ENCODE assay signal across 1 cellular context in the genomic region with DNA sequence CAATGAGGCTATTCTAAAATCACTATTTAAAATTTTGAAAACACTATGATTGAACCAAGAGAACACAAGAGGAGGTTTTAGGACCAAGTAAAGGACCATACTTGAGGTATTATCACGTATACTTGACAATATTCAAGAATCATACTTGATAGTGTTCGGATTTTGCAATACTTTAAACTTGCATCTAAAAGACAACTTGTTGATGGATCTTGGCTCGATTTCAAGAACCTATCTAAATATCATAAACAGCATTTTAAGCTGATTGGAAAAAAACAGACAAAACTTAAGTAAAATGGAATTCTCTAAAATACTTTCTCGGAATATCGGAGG.
TF ChIP-seq lines count a peak whose summit lies in the region.

No MANE protein-coding gene starts in this region.

TF ChIP-seq in HepG2, 621 proteins besides CTCF, POLR2A, EP300 and RAD21 (continued from another document):
- TF ChIP-seq TBL1XR1 (IDR thresholded peaks at IDR 0.05; ENCODE audit: borderline replicate concordance, low read length, partially characterized antibody) (no peak), KDM6A (CRISPR knock-in tag; IDR thresholded peaks at IDR 0.05; ENCODE audit: low read depth) (no peak), KAT8 (CRISPR knock-in tag; IDR thresholded peaks at IDR 0.05) (no peak), CAMTA2 (CRISPR knock-in tag; IDR thresholded peaks at IDR 0.05; ENCODE audit: borderline replicate concordance) (no peak), TBP (CRISPR knock-in tag; IDR thresholded peaks at IDR 0.05) (no peak), NFE2L1 (CRISPR knock-in tag; IDR thresholded peaks at IDR 0.05; ENCODE audit: borderline replicate concordance) (no peak), ZFYVE20 (CRISPR knock-in tag; IDR thresholded peaks at IDR 0.05; ENCODE audit: borderline replicate concordance, low read depth) (no peak)
- TF ChIP-seq, protein P1, sequence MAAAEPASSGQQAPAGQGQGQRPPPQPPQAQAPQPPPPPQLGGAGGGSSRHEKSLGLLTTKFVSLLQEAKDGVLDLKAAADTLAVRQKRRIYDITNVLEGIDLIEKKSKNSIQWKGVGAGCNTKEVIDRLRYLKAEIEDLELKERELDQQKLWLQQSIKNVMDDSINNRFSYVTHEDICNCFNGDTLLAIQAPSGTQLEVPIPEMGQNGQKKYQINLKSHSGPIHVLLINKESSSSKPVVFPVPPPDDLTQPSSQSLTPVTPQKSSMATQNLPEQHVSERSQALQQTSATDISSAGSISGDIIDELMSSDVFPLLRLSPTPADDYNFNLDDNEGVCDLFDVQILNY (CRISPR knock-in tag; conservative IDR thresholded peaks at IDR 0.05) = no peak
- TF ChIP-seq, protein P2, sequence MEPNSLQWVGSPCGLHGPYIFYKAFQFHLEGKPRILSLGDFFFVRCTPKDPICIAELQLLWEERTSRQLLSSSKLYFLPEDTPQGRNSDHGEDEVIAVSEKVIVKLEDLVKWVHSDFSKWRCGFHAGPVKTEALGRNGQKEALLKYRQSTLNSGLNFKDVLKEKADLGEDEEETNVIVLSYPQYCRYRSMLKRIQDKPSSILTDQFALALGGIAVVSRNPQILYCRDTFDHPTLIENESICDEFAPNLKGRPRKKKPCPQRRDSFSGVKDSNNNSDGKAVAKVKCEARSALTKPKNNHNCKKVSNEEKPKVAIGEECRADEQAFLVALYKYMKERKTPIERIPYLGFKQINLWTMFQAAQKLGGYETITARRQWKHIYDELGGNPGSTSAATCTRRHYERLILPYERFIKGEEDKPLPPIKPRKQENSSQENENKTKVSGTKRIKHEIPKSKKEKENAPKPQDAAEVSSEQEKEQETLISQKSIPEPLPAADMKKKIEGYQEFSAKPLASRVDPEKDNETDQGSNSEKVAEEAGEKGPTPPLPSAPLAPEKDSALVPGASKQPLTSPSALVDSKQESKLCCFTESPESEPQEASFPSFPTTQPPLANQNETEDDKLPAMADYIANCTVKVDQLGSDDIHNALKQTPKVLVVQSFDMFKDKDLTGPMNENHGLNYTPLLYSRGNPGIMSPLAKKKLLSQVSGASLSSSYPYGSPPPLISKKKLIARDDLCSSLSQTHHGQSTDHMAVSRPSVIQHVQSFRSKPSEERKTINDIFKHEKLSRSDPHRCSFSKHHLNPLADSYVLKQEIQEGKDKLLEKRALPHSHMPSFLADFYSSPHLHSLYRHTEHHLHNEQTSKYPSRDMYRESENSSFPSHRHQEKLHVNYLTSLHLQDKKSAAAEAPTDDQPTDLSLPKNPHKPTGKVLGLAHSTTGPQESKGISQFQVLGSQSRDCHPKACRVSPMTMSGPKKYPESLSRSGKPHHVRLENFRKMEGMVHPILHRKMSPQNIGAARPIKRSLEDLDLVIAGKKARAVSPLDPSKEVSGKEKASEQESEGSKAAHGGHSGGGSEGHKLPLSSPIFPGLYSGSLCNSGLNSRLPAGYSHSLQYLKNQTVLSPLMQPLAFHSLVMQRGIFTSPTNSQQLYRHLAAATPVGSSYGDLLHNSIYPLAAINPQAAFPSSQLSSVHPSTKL (CRISPR knock-in tag; IDR thresholded peaks at IDR 0.05) = no peak
